Comparison of ENCODE assay signal across 9 cellular contexts in the genomic region with DNA sequence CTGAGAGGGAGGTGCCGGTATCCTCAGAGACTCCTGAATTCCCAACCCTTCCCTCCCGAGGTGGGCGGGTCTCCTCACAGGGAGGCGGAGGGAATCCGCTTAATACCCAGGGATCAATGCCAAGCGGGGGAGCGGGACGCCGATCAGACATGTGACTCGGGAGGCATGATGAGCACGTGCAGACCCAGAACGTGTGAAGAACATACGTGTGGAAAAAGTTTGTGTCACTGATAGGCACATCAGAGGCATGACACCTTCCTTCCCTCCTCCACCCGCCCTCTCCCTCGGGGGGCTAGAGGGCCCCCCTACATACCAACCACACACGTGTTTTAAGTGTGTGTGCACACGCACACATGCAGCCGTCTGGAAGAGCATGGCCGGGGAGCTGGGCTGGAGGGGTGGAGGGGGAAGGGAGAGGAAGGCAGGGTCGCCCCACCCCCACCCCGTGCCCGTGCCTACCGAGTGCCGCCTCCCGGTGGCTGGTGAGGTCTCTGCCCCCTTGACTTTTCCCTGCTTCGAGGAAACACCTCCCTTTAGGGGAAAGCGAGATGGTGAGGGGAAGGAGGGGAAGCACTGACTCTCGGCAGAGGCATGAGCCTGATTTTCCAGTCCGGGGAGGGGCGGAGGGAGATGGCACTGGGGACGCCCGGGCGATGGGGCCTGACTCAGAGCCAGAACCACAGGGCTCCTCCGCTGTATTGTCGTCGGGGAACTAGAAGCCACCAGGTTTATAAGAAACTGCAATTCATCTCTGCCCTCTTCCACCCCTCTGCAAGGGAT. TPM values are rescaled to one million over a fixed set of nuclear protein-coding genes. Genes with fewer than 3 reads are reported as not detected.
A peak's percentile ranks its signal among the peaks of the same experiment; 100 is the strongest.
DNase-seq lines count a peak whose midpoint lies in the region; ATAC-seq and TF ChIP-seq lines count a peak whose summit lies in the region.
"Had no signal": no experiment of that assay in that cellular context is flagged by ENCODE, and none has a peak within 500 bp of the region (broad histone marks: within the 10 kb centered on the region; RNA-seq: fewer than 3 reads in every experiment).

No MANE protein-coding gene starts in this region.

- no peaks in the 10 kb centered on the region for H3K27me3 Mint-ChIP-seq in central memory CD8-positive, alpha-beta T cell

- no peaks in the 10 kb centered on the region for H3K36me3 ChIP-seq in thyroid gland

- peaks cover 4 to 5% of the 10 kb centered on the region in 2 donors for H3K4me1 ChIP-seq in thyroid gland

- no peaks in the 10 kb centered on the region for H3K9me3 ChIP-seq in thyroid gland

- intact Hi-C loops in dorsolateral prefrontal cortex (cut with DNase I) = loop anchor here in 1 of 2 donors (10.0 kb wide), 1 partner anchor 64 kb away; no protein-coding TSS in a partner anchor
- intact Hi-C loops in thyroid gland (cut with DNase I) = no loop called here

- no peak for TF ChIP-seq POLR2A in thyroid gland (IDR thresholded peaks at IDR 0.05)

- peak overlapping the region; percentile 82 for H3K27ac Mint-ChIP-seq in central memory CD8-positive, alpha-beta T cell (ENCODE audit: low read depth)

- ATAC-seq in HG02798 (IDR thresholded peaks at IDR 0.05; ENCODE audit: poor library complexity, unreplicated experiment) = peak; percentile 41
- ATAC-seq in central memory CD8-positive, alpha-beta T cell (replicated peaks; ENCODE audit: extremely low read depth, poor library complexity, severe bottlenecking) = peak; percentile 61

- no peaks in the 10 kb centered on the region for H3K36me3 Mint-ChIP-seq in central memory CD8-positive, alpha-beta T cell (ENCODE audit: insufficient read depth)

- H3K27me3 ChIP-seq in dorsolateral prefrontal cortex (peaks cover 0 to 70% (median 40%) of the 10 kb centered on the region in 45 donors), thyroid gland (peaks cover 12% of the 10 kb centered on the region)

- 5 to 6% methylated on average over 20 to 36 of the region's 36 CpGs for WGBS in thyroid gland, 2 donors

- H3K4me3 ChIP-seq in dorsolateral prefrontal cortex = no peak overlapping the region
- no peak overlapping the region for H3K4me3 ChIP-seq in thyroid gland (replicated peaks in 1 of 3)

- DNase-seq in CD1c-positive myeloid dendritic cell (ENCODE audit: extremely low spot score) (peak; percentile 65), DMS153 treated with DMSO at 0.1 percent for 48 hours (lab: John Stamatoyannopoulos, UW; ENCODE audit: unreplicated experiment) (no peak), dorsolateral prefrontal cortex (no peak), thyroid gland (no peak)
- peak; percentile 84 for DNase-seq in activated CD4-positive, CD25-positive, alpha-beta regulatory T cell treated with anti-CD3 and anti-CD28 coated beads, Interleukin-2, amount 50 U/mL, for 16 hours (ENCODE audit: low read depth, low spot score)
- DNase-seq in central memory CD8-positive, alpha-beta T cell (ENCODE audit: low spot score in 2 of 2) = peak in 1 of 2 donors; percentile 54
- peak; percentile 99 for DNase-seq in stimulated activated CD4-positive, alpha-beta T cell treated with anti-CD3 and anti-CD28 coated beads, Interleukin-2, amount 100 ng/mL, for 4 hours (ENCODE audit: low read depth)

- peak overlapping the region; percentile 56 for H3K4me3 Mint-ChIP-seq in central memory CD8-positive, alpha-beta T cell

- no peaks in the 10 kb centered on the region for H3K9me3 Mint-ChIP-seq in central memory CD8-positive, alpha-beta T cell

- H3K4me1 Mint-ChIP-seq in central memory CD8-positive, alpha-beta T cell = peaks cover 79% of the 10 kb centered on the region

- TF ChIP-seq CTCF in dorsolateral prefrontal cortex (IDR thresholded peaks at IDR 0.05 in 54 of 56, conservative IDR thresholded peaks at IDR 0.05 in 2 of 56; ENCODE audit: low read depth in 1 of 56, partially characterized antibody in 56 of 56) (no peak), thyroid gland (IDR thresholded peaks at IDR 0.05) (no peak)

- no peak overlapping the region for H3K27ac ChIP-seq in dorsolateral prefrontal cortex
- H3K27ac ChIP-seq in thyroid gland = no peak overlapping the region

RNA-seq across cellular contexts. Expression of a gene that starts 12.1 kb away (rescaled TPM):
- total RNA-seq in dorsolateral prefrontal cortex (under 1 TPM in 28 of 120 experiments, not detected in 92; 0.19 to 0.74 (median 0.39) TPM), thyroid gland (1 to 10 TPM in 2 of 4 donors, under 1 TPM in 2; 0.40 to 2.9 (median 0.87) TPM)
- total RNA-seq: endothelial cell of umbilical vein had no signal

RNA-seq across cellular contexts. Expression of a gene that starts 27.0 kb away (rescaled TPM):
- total RNA-seq in dorsolateral prefrontal cortex = 10 to 100 TPM; 15.3 to 57.8 (median 37.2) TPM
- 10 to 100 TPM in 2 of 4 donors, 1 to 10 TPM in 2; 8.2 to 11.0 (median 10.0) TPM for total RNA-seq in thyroid gland

Comparison
In these comparisons a context has a peak if more than half of its experiments do, and no peak if none do; other contexts are left out.
1. DNase-seq: peak in CD1c-positive myeloid dendritic cell (single experiment), activated CD4-positive, CD25-positive, alpha-beta regulatory T cell treated with anti-CD3 and anti-CD28 coated beads, Interleukin-2, amount 50 U/mL, for 16 hours (single experiment) and stimulated activated CD4-positive, alpha-beta T cell treated with anti-CD3 and anti-CD28 coated beads, Interleukin-2, amount 100 ng/mL, for 4 hours (single experiment); none in DMS153 treated with DMSO at 0.1 percent for 48 hours (single experiment), dorsolateral prefrontal cortex (0 of 10) and thyroid gland (0 of 2).